Comparison of ENCODE assay signal across 26 cellular contexts in the genomic region with DNA sequence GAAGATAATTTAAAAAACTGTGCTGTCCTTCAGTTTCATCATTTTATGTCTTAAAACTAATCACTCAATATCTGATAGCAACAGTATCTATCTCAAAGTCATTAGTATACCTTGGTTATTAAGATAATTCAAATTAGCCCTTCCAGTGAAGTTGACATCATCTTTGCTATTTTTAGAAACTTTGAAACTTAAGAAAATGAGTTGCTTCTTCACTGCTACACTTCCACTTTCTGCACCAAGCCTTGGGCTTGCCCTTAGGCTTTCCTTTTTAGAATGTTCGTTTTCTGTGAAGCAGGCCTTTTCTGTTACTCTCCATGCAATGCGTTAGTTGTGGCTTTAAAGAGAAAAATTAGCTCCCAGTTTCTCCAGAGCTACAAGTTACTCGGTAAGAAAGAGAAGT. TPM values are rescaled to one million over a fixed set of nuclear protein-coding genes. Genes with fewer than 3 reads are reported as not detected.
DNase-seq lines count a peak whose midpoint lies in the region; ATAC-seq lines count a peak whose summit lies in the region.
"Had no signal": no experiment of that assay in that cellular context is flagged by ENCODE, and none has a peak within 500 bp of the region (broad histone marks: within the 10 kb centered on the region; RNA-seq: fewer than 3 reads in every experiment).

No MANE protein-coding gene starts in this region.

- peaks cover 5% of the 10 kb centered on the region for H3K79me2 ChIP-seq in Karpas-422 (ENCODE audit: low read length)

- H3K36me3 ChIP-seq in Karpas-422 (ENCODE audit: insufficient read depth, low read length), result no peaks in the 10 kb centered on the region
- H3K36me3 ChIP-seq: breast epithelium, upper lobe of right lung had no signal

- peaks cover 12% of the 10 kb centered on the region for H3K4me1 Mint-ChIP-seq in activated CD4-positive, alpha-beta memory T cell treated with anti-CD3 and anti-CD28 coated beads, Interleukin-2, amount 10 ng/mL, durations not matched to agents 7 days and 5 days
- H3K4me1 Mint-ChIP-seq in activated CD4-positive, alpha-beta memory T cell treated with anti-CD3 and anti-CD28 coated beads for 36 hours (ENCODE audit: low read depth), result peaks cover 3% of the 10 kb centered on the region
- H3K4me1 Mint-ChIP-seq in stimulated activated memory B cell treated with anti-CD40 and anti-IgM and Interleukin-4, amounts not matched to agents 10 μg/mL and 1 μg/mL and 100 μg/mL, for 72 hours, result peaks cover 19% of the 10 kb centered on the region
- H3K4me1 Mint-ChIP-seq in activated CD8-positive, alpha-beta memory T cell treated with anti-CD3 and anti-CD28 coated beads, Interleukin-2, amount 10 ng/mL, durations not matched to agents 7 days and 5 days, result peaks cover 5% of the 10 kb centered on the region

- H3K4me3 ChIP-seq in Karpas-422 (ENCODE audit: low read length), result peak overlapping the region; percentile 50
- H3K4me3 ChIP-seq: breast epithelium, PC-9, psoas muscle, upper lobe of right lung had no signal

- H3K9me2 ChIP-seq in Karpas-422 (replicated peaks; ENCODE audit: insufficient read depth, low read length), result no peaks in the 10 kb centered on the region

- peaks cover 28% of the 10 kb centered on the region for H3K4me1 ChIP-seq in Karpas-422 (ENCODE audit: low read length)
- H3K4me1 ChIP-seq: breast epithelium, psoas muscle, upper lobe of right lung had no signal

- no peaks in the 10 kb centered on the region for H3K9me3 ChIP-seq in Karpas-422 (ENCODE audit: low read length)
- H3K9me3 ChIP-seq: breast epithelium, psoas muscle, upper lobe of right lung had no signal

- peak overlapping the region; percentile 1 for H3K27ac Mint-ChIP-seq in activated CD4-positive, alpha-beta memory T cell treated with anti-CD3 and anti-CD28 coated beads, Interleukin-2, amount 10 ng/mL, durations not matched to agents 7 days and 5 days
- no peak overlapping the region for H3K27ac Mint-ChIP-seq in activated CD4-positive, alpha-beta memory T cell treated with anti-CD3 and anti-CD28 coated beads for 36 hours
- peak overlapping the region; percentile 89 for H3K27ac Mint-ChIP-seq in stimulated activated memory B cell treated with anti-CD40 and anti-IgM and Interleukin-4, amounts not matched to agents 10 μg/mL and 1 μg/mL and 100 μg/mL, for 72 hours
- no peak overlapping the region for H3K27ac Mint-ChIP-seq in activated CD8-positive, alpha-beta memory T cell treated with anti-CD3 and anti-CD28 coated beads, Interleukin-2, amount 10 ng/mL, durations not matched to agents 7 days and 5 days

- no peak overlapping the region for H3K4me3 Mint-ChIP-seq in activated CD4-positive, alpha-beta memory T cell treated with anti-CD3 and anti-CD28 coated beads, Interleukin-2, amount 10 ng/mL, durations not matched to agents 7 days and 5 days
- no peak overlapping the region for H3K4me3 Mint-ChIP-seq in activated CD4-positive, alpha-beta memory T cell treated with anti-CD3 and anti-CD28 coated beads for 36 hours
- H3K4me3 Mint-ChIP-seq in stimulated activated memory B cell treated with anti-CD40 and anti-IgM and Interleukin-4, amounts not matched to agents 10 μg/mL and 1 μg/mL and 100 μg/mL, for 72 hours, result peak overlapping the region; percentile 69
- H3K4me3 Mint-ChIP-seq in activated CD8-positive, alpha-beta memory T cell treated with anti-CD3 and anti-CD28 coated beads, Interleukin-2, amount 10 ng/mL, durations not matched to agents 7 days and 5 days, result no peak overlapping the region
- H3K4me3 Mint-ChIP-seq: activated T-cell treated with anti-CD3 and anti-CD28 coated beads, Interleukin-2, amount 50 U/mL, for 4 hours had no signal

- peaks cover 2% of the 10 kb centered on the region; the same call in 1 of the 2 replicates for H4K20me1 ChIP-seq in Karpas-422 (ENCODE audit: insufficient read depth, low read depth, low read length)

- no peak for DNase-seq in activated CD4-positive, alpha-beta memory T cell treated with anti-CD3 and anti-CD28 coated beads, Interleukin-2, amount 10 ng/mL, durations not matched to agents 7 days and 5 days
- DNase-seq in activated CD4-positive, alpha-beta memory T cell treated with anti-CD3 and anti-CD28 coated beads for 36 hours, result no peak
- peak; percentile 79 for DNase-seq in Karpas-422
- peak; percentile 17 for DNase-seq in SKM-1 treated with dmso at 0.1 percent for 144 hours (lab: John Stamatoyannopoulos, UW; ENCODE audit: unreplicated experiment)
- no peak for DNase-seq in NCI-H774 (lab: John Stamatoyannopoulos, UW)
- no peak for DNase-seq in activated CD8-positive, alpha-beta memory T cell treated with anti-CD3 and anti-CD28 coated beads, Interleukin-2, amount 10 ng/mL, durations not matched to agents 7 days and 5 days
- DNase-seq: activated CD4-positive, CD25-positive, alpha-beta regulatory T cell treated with anti-CD3 and anti-CD28 coated beads, Interleukin-2, amount 50 U/mL, for 72 hours; activated naive CD4-positive, alpha-beta T cell treated with Interleukin-2 at 50 U/mL for 16 hours; activated T-cell treated with anti-CD3 and anti-CD28 coated beads, Interleukin-2, amount 50 U/mL, for 4 hours; amniotic stem cell; effector CD8-positive, alpha-beta T cell; foreskin fibroblast; GOT3; Kasumi-1; mesendoderm; NCI-H1105; NCI-H2029; NCI-H526 treated with DMSO at 0.1 percent for 48 hours; nucleus accumbens; PC-9; psoas muscle; SHP77; upper lobe of right lung had no signal

- peak overlapping the region; percentile 48 for H3K9ac ChIP-seq in Karpas-422 (ENCODE audit: low read length)

- H3K9me3 Mint-ChIP-seq in activated CD4-positive, alpha-beta memory T cell treated with anti-CD3 and anti-CD28 coated beads, Interleukin-2, amount 10 ng/mL, durations not matched to agents 7 days and 5 days, result peaks cover 2% of the 10 kb centered on the region
- peaks cover 1% of the 10 kb centered on the region for H3K9me3 Mint-ChIP-seq in activated CD4-positive, alpha-beta memory T cell treated with anti-CD3 and anti-CD28 coated beads for 36 hours
- peaks cover 3% of the 10 kb centered on the region for H3K9me3 Mint-ChIP-seq in stimulated activated memory B cell treated with anti-CD40 and anti-IgM and Interleukin-4, amounts not matched to agents 10 μg/mL and 1 μg/mL and 100 μg/mL, for 72 hours
- H3K9me3 Mint-ChIP-seq in activated CD8-positive, alpha-beta memory T cell treated with anti-CD3 and anti-CD28 coated beads, Interleukin-2, amount 10 ng/mL, durations not matched to agents 7 days and 5 days (ENCODE audit: low read depth), result peaks cover 9% of the 10 kb centered on the region
- H3K9me3 Mint-ChIP-seq: activated T-cell treated with anti-CD3 and anti-CD28 coated beads, Interleukin-2, amount 50 U/mL, for 4 hours had no signal

- H3K27me3 Mint-ChIP-seq in activated CD4-positive, alpha-beta memory T cell treated with anti-CD3 and anti-CD28 coated beads, Interleukin-2, amount 10 ng/mL, durations not matched to agents 7 days and 5 days, result peaks cover 6% of the 10 kb centered on the region
- H3K27me3 Mint-ChIP-seq in activated CD4-positive, alpha-beta memory T cell treated with anti-CD3 and anti-CD28 coated beads for 36 hours, result peaks cover 15% of the 10 kb centered on the region
- no peaks in the 10 kb centered on the region for H3K27me3 Mint-ChIP-seq in stimulated activated memory B cell treated with anti-CD40 and anti-IgM and Interleukin-4, amounts not matched to agents 10 μg/mL and 1 μg/mL and 100 μg/mL, for 72 hours
- H3K27me3 Mint-ChIP-seq in activated CD8-positive, alpha-beta memory T cell treated with anti-CD3 and anti-CD28 coated beads, Interleukin-2, amount 10 ng/mL, durations not matched to agents 7 days and 5 days, result peaks cover 11% of the 10 kb centered on the region

- H3K27me3 ChIP-seq in Karpas-422 (ENCODE audit: low read length), result no peaks in the 10 kb centered on the region

- intact Hi-C loops in activated CD4-positive, alpha-beta memory T cell treated with anti-CD3 and anti-CD28 coated beads for 36 hours (cut with micrococcal nuclease), result no loop called here

- H3K27ac ChIP-seq in Karpas-422 (ENCODE audit: low read length), result peak overlapping the region; percentile 91
- H3K27ac ChIP-seq: breast epithelium, PC-9, psoas muscle, upper lobe of right lung had no signal

- peak overlapping the region; percentile 65 for H3K4me2 ChIP-seq in Karpas-422 (ENCODE audit: low read depth, low read length, poor library complexity, severe bottlenecking)
- H3K4me2 ChIP-seq: PC-9 had no signal

- POLR2A ChIA-PET in activated CD4-positive, alpha-beta memory T cell treated with anti-CD3 and anti-CD28 coated beads, Interleukin-2, amount 10 ng/mL, durations not matched to agents 7 days and 5 days (lab: Charles Lee), result no interaction called here
- POLR2A ChIA-PET in activated CD4-positive, alpha-beta memory T cell treated with anti-CD3 and anti-CD28 coated beads for 36 hours (lab: Charles Lee), result no interaction called here

- CTCF ChIA-PET in activated CD4-positive, alpha-beta memory T cell treated with anti-CD3 and anti-CD28 coated beads, Interleukin-2, amount 10 ng/mL, durations not matched to agents 7 days and 5 days (lab: Charles Lee), result no interaction called here
- CTCF ChIA-PET in activated CD4-positive, alpha-beta memory T cell treated with anti-CD3 and anti-CD28 coated beads for 36 hours (lab: Charles Lee), result no interaction called here
- CTCF ChIA-PET in activated CD8-positive, alpha-beta memory T cell treated with anti-CD3 and anti-CD28 coated beads, Interleukin-2, amount 10 ng/mL, durations not matched to agents 7 days and 5 days (lab: Charles Lee), result no interaction called here

- ATAC-seq in stimulated activated memory B cell treated with anti-CD40 and anti-IgM and Interleukin-4, amounts not matched to agents 10 μg/mL and 1 μg/mL and 100 μg/mL, for 72 hours, result no peak
- no peak for ATAC-seq in GM21717 (IDR thresholded peaks at IDR 0.05; ENCODE audit: unreplicated experiment)
- no peak for ATAC-seq in activated CD8-positive, alpha-beta memory T cell treated with anti-CD3 and anti-CD28 coated beads, Interleukin-2, amount 10 ng/mL, durations not matched to agents 7 days and 5 days
- ATAC-seq: activated T-cell treated with anti-CD3 and anti-CD28 coated beads, Interleukin-2, amount 50 U/mL, for 4 hours; psoas muscle; upper lobe of right lung had no signal

- no peak overlapping the region for H2AFZ ChIP-seq in Karpas-422 (ENCODE audit: low read length)
- H2AFZ ChIP-seq: PC-9 had no signal

- H3K36me3 Mint-ChIP-seq in activated CD4-positive, alpha-beta memory T cell treated with anti-CD3 and anti-CD28 coated beads, Interleukin-2, amount 10 ng/mL, durations not matched to agents 7 days and 5 days (ENCODE audit: low read depth), result no peaks in the 10 kb centered on the region
- no peaks in the 10 kb centered on the region for H3K36me3 Mint-ChIP-seq in activated CD4-positive, alpha-beta memory T cell treated with anti-CD3 and anti-CD28 coated beads for 36 hours
- no peaks in the 10 kb centered on the region for H3K36me3 Mint-ChIP-seq in stimulated activated memory B cell treated with anti-CD40 and anti-IgM and Interleukin-4, amounts not matched to agents 10 μg/mL and 1 μg/mL and 100 μg/mL, for 72 hours
- no peaks in the 10 kb centered on the region for H3K36me3 Mint-ChIP-seq in activated CD8-positive, alpha-beta memory T cell treated with anti-CD3 and anti-CD28 coated beads, Interleukin-2, amount 10 ng/mL, durations not matched to agents 7 days and 5 days

RNA-seq across cellular contexts. Expression of gene VAMP7, which starts 4.4 kb away (rescaled TPM):
- 10 to 100 TPM; 39.5 to 41.7 TPM for total RNA-seq in activated CD4-positive, alpha-beta memory T cell treated with anti-CD3 and anti-CD28 coated beads, Interleukin-2, amount 10 ng/mL, durations not matched to agents 7 days and 5 days
- 10 to 100 TPM; 30.1 to 32.5 TPM for total RNA-seq in activated CD4-positive, alpha-beta memory T cell treated with anti-CD3 and anti-CD28 coated beads for 36 hours
- 17.7 and 35.6 TPM in 2 replicates for total RNA-seq in Karpas-422 (2014; rRNA removed; shearing (Covaris generic); ENCODE audit: low replicate concordance)
- 10 to 100 TPM; 32.6 to 36.6 TPM for total RNA-seq in activated CD8-positive, alpha-beta memory T cell treated with anti-CD3 and anti-CD28 coated beads, Interleukin-2, amount 10 ng/mL, durations not matched to agents 7 days and 5 days

Comparison
In these comparisons a context has a peak if more than half of its experiments do, and no peak if none do; other contexts are left out.
1. H3K27ac Mint-ChIP-seq: peak in activated CD4-positive, alpha-beta memory T cell treated with anti-CD3 and anti-CD28 coated beads, Interleukin-2, amount 10 ng/mL, durations not matched to agents 7 days and 5 days (single experiment) and stimulated activated memory B cell treated with anti-CD40 and anti-IgM and Interleukin-4, amounts not matched to agents 10 μg/mL and 1 μg/mL and 100 μg/mL, for 72 hours (single experiment); none in activated CD4-positive, alpha-beta memory T cell treated with anti-CD3 and anti-CD28 coated beads for 36 hours (single experiment) and activated CD8-positive, alpha-beta memory T cell treated with anti-CD3 and anti-CD28 coated beads, Interleukin-2, amount 10 ng/mL, durations not matched to agents 7 days and 5 days (single experiment).
2. DNase-seq: peak in Karpas-422 (single experiment) and SKM-1 treated with dmso at 0.1 percent for 144 hours (single experiment); none in activated CD4-positive, alpha-beta memory T cell treated with anti-CD3 and anti-CD28 coated beads, Interleukin-2, amount 10 ng/mL, durations not matched to agents 7 days and 5 days (single experiment), activated CD4-positive, alpha-beta memory T cell treated with anti-CD3 and anti-CD28 coated beads for 36 hours (single experiment), NCI-H774 (single experiment) and activated CD8-positive, alpha-beta memory T cell treated with anti-CD3 and anti-CD28 coated beads, Interleukin-2, amount 10 ng/mL, durations not matched to agents 7 days and 5 days (single experiment).